18 cellular contexts compared by ENCODE assay signal in the genomic region with DNA sequence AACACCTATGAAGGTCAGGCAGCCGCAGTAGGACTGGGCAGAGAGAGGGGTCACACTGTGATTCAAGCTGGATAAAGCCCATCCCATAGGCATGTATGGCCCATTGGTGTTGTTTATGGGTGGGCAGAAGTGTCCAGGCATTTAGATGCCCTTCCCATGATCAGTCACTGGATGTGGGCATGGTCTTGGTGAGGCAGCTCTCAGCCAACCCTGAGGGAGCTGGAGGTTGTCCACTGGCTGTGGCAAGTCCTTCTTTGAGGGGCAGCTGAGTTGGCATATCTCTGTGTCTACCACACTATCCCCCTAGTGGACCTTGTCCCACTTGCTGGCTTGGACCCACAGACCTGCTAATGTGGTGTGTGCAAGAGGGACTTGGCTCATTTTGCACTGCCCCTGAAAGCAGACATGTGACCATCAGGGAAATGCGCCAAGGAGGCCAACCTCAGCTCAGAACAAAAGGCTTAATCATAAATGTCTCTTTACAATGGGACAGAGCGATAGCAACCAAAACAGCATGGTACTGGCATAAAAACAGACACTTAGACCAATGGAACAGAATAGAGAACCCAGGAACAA.
DNase-seq lines count a peak whose midpoint lies in the region; ATAC-seq, FAIRE-seq and TF ChIP-seq lines count a peak whose summit lies in the region.
"Had no signal": no experiment of that assay in that cellular context is flagged by ENCODE, and none has a peak within 500 bp of the region (broad histone marks: within the 10 kb centered on the region; RNA-seq: fewer than 3 reads in every experiment).

No MANE protein-coding gene starts in this region.

- intact Hi-C loops in adrenal gland (cut with DNase I): no loop called here
- intact Hi-C loops in heart right ventricle (cut with DNase I): no loop called here
- intact Hi-C loops in posterior cingulate gyrus (cut with DNase I): no loop called here

- FAIRE-seq in GM12891 (lab: Jason Lieb, UNC): peak; percentile 35
- FAIRE-seq: GM18507 had no signal

- no peaks in the 10 kb centered on the region for H3K9me3 ChIP-seq in adrenal gland (replicated peaks in 1 of 3)
- peaks cover 0 to 16% (median 0%) of the 10 kb centered on the region in 11 donors for H3K9me3 ChIP-seq in heart right ventricle

- no peaks in the 10 kb centered on the region for H3K27me3 Mint-ChIP-seq in natural killer cell treated with Interleukin-12 subunit alpha and Interleukin-12 subunit beta and Interleukin-15 and Interleukin-18, amount 100 ng/mL, for 72 hours
- H3K27me3 Mint-ChIP-seq: activated naive CD8-positive, alpha-beta T cell; central memory CD8-positive, alpha-beta T cell had no signal

- peaks cover 10% of the 10 kb centered on the region for H3K36me3 Mint-ChIP-seq in natural killer cell treated with Interleukin-12 subunit alpha and Interleukin-12 subunit beta and Interleukin-15 and Interleukin-18, amount 100 ng/mL, for 72 hours

- H3K4me1 ChIP-seq in adrenal gland (replicated peaks in 1 of 2): no peaks in the 10 kb centered on the region
- peaks cover 0 to 17% (median 3%) of the 10 kb centered on the region in 9 donors for H3K4me1 ChIP-seq in heart right ventricle

- no peak for TF ChIP-seq CTCF in adrenal gland (IDR thresholded peaks at IDR 0.05)
- no peak for TF ChIP-seq CTCF in heart right ventricle (IDR thresholded peaks at IDR 0.05)

- H3K4me3 Mint-ChIP-seq in natural killer cell treated with Interleukin-12 subunit alpha and Interleukin-12 subunit beta and Interleukin-15 and Interleukin-18, amount 100 ng/mL, for 72 hours: no peak overlapping the region
- H3K4me3 Mint-ChIP-seq: activated naive CD8-positive, alpha-beta T cell; central memory CD8-positive, alpha-beta T cell; nephron had no signal

- H3K27ac ChIP-seq in adrenal gland: no peak overlapping the region
- H3K27ac ChIP-seq in heart right ventricle: no peak overlapping the region
- H3K27ac ChIP-seq: hepatocyte had no signal

- TF ChIP-seq POLR2A in GM12891 (IDR thresholded peaks at IDR 0.05; ENCODE audit: low read depth, low read length) (no peak), adrenal gland (IDR thresholded peaks at IDR 0.05) (no peak)

- no peaks in the 10 kb centered on the region for H3K4me1 Mint-ChIP-seq in natural killer cell treated with Interleukin-12 subunit alpha and Interleukin-12 subunit beta and Interleukin-15 and Interleukin-18, amount 100 ng/mL, for 72 hours (ENCODE audit: low read depth in 2 of 2)
- H3K4me1 Mint-ChIP-seq: central memory CD8-positive, alpha-beta T cell; nephron had no signal

- no peak overlapping the region for H3K4me3 ChIP-seq in adrenal gland
- H3K4me3 ChIP-seq in heart right ventricle: no peak overlapping the region
- H3K4me3 ChIP-seq: hepatocyte had no signal

- WGBS in adrenal gland, 4 donors: 63 to 76% (median 74%) methylated on average over 3 of the region's 3 CpGs
- WGBS in heart right ventricle, 2 donors: 73 to 79% methylated on average over 3 of the region's 3 CpGs

- H3K27me3 ChIP-seq in adrenal gland: no peaks in the 10 kb centered on the region
- H3K27me3 ChIP-seq in heart right ventricle: no peaks in the 10 kb centered on the region
- H3K27me3 ChIP-seq: hepatocyte had no signal

- DNase-seq in GM12891 (ENCODE audit: insufficient read length, low spot score) (no peak), adrenal gland (peak in 6 of 7 donors; percentile 44 to 73 (median 60)), heart right ventricle (no peak), posterior cingulate gyrus (peak in 6 of 10 donors; percentile 23 to 91 (median 46)), NCI-H226 (no peak)
- no peak for DNase-seq in activated CD4-positive, alpha-beta T cell treated with anti-CD3 and anti-CD28 coated beads for 1 hour
- no peak for DNase-seq in natural killer cell treated with Interleukin-12 subunit alpha and Interleukin-12 subunit beta and Interleukin-15 and Interleukin-18, amount 100 ng/mL, for 72 hours (ENCODE audit: low spot score)
- DNase-seq: activated CD4-positive, alpha-beta T cell treated with anti-CD3 and anti-CD28 coated beads for 4 hours; activated T-cell treated with anti-CD3 and anti-CD28 coated beads for 4 hours; AML-193; SIG-M5; stimulated activated CD4-positive, alpha-beta T cell treated with anti-CD3 and anti-CD28 coated beads, Interleukin-4, amount 100 ng/mL, for 4 hours had no signal

- no peak overlapping the region for H3K27ac Mint-ChIP-seq in natural killer cell treated with Interleukin-12 subunit alpha and Interleukin-12 subunit beta and Interleukin-15 and Interleukin-18, amount 100 ng/mL, for 72 hours
- H3K27ac Mint-ChIP-seq: activated naive CD8-positive, alpha-beta T cell; nephron had no signal

- H3K9me3 Mint-ChIP-seq in natural killer cell treated with Interleukin-12 subunit alpha and Interleukin-12 subunit beta and Interleukin-15 and Interleukin-18, amount 100 ng/mL, for 72 hours: no peaks in the 10 kb centered on the region
- H3K9me3 Mint-ChIP-seq: central memory CD8-positive, alpha-beta T cell had no signal

- H3K36me3 ChIP-seq in adrenal gland (replicated peaks in 1 of 2) (no peaks in the 10 kb centered on the region), heart right ventricle (no peaks in the 10 kb centered on the region)

- ATAC-seq in heart right ventricle (peak in 6 of 8 donors; percentile 43 to 79 (median 56)), HG02970 (IDR thresholded peaks at IDR 0.05; ENCODE audit: low FRiP score, unreplicated experiment) (no peak)
- no peak for ATAC-seq in natural killer cell treated with Interleukin-12 subunit alpha and Interleukin-12 subunit beta and Interleukin-15 and Interleukin-18, amount 100 ng/mL, for 72 hours

TF ChIP-seq in GM12891, 5 proteins besides CTCF, POLR2A, EP300 and RAD21:
- TF ChIP-seq TAF1 (IDR thresholded peaks at IDR 0.05; ENCODE audit: low read depth, low read length) (no peak), POLR2AphosphoS5 (IDR thresholded peaks at IDR 0.05; ENCODE audit: low read depth, low read length) (no peak), SPI1 (IDR thresholded peaks at IDR 0.05; ENCODE audit: low read depth, low read length) (no peak), PAX5 (IDR thresholded peaks at IDR 0.05; ENCODE audit: insufficient read depth, low read length, severe bottlenecking) (no peak), POU2F2 (IDR thresholded peaks at IDR 0.05; ENCODE audit: low read depth, low read length) (no peak)

Comparison
In these comparisons a context has a peak if more than half of its experiments do, and no peak if none do; other contexts are left out.
1. DNase-seq: peak in adrenal gland (6 of 7) and posterior cingulate gyrus (6 of 10); none in GM12891 (single experiment), heart right ventricle (0 of 2), activated CD4-positive, alpha-beta T cell treated with anti-CD3 and anti-CD28 coated beads for 1 hour (single experiment), natural killer cell treated with Interleukin-12 subunit alpha and Interleukin-12 subunit beta and Interleukin-15 and Interleukin-18, amount 100 ng/mL, for 72 hours (single experiment) and NCI-H226 (single experiment).
2. ATAC-seq: peak in heart right ventricle (6 of 8); none in HG02970 (single experiment) and natural killer cell treated with Interleukin-12 subunit alpha and Interleukin-12 subunit beta and Interleukin-15 and Interleukin-18, amount 100 ng/mL, for 72 hours (0 of 2).